ENCODE assay signal across 8 cellular contexts in the genomic region with DNA sequence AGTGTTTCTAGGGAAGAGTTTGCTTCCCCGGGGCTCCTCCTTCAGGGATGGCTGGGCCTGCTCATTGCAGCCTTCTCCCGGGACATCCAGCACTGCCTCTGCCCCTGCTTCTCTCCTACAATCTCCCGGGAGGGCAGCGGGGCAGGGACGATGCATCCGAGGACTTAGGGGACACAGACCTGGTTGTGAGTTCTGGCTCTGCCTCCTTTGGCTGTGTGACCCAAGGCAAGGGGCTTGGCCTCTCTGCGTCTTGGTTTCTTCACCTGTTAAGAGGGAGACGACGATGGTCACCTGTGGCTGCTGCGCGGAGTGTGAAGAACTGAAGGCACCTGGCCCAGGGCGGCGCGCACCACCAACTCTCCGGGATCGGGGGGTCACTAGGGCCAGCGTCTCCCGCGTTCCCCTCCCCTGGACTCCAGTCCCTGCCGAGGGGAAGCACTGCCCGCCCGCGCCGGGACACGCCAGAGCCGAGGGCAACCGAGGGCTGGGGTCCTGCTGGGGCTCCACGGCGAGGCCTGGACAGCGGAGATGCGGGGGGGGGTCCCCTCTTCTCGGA. TPM values are rescaled to one million over a fixed set of nuclear protein-coding genes. Genes with fewer than 3 reads are reported as not detected.
DNase-seq lines count a peak whose midpoint lies in the region; ATAC-seq, FAIRE-seq and TF ChIP-seq lines count a peak whose summit lies in the region.

No MANE protein-coding gene starts in this region.

- H3K9me3 ChIP-seq in HEK293 (ENCODE audit: control insufficient read depth, insufficient read depth, low read depth, low read length) (no peaks in the 10 kb centered on the region), K562 (replicated peaks; ENCODE audit: control insufficient read depth, insufficient read depth, low read depth, low read length) (no peaks in the 10 kb centered on the region), upper lobe of right lung (no peaks in the 10 kb centered on the region)

- H3K4me3 ChIP-seq in AG04449 (ENCODE audit: low read depth, low read length), result peak overlapping the region; percentile 56
- H3K4me3 ChIP-seq in HEK293 (ENCODE audit: low read depth, low read length), result peak overlapping the region; percentile 35
- peak overlapping the region; percentile 23 for H3K4me3 ChIP-seq in K562
- H3K4me3 ChIP-seq in lower leg skin (ENCODE audit: low read depth, poor library complexity, severe bottlenecking), result peak overlapping the region; percentile 56
- peak overlapping the region; percentile 67 for H3K4me3 ChIP-seq in upper lobe of right lung

- DNase-seq in AG04449 (ENCODE audit: low read depth, low spot score), result no peak
- DNase-seq in K562 (ENCODE audit: extremely low read depth in 1 of 4, low spot score in 3 of 4), result peak in 1 of 4 experiments; percentile 4
- DNase-seq in lower leg skin (ENCODE audit: low spot score in 2 of 2), result no peak
- no peak for DNase-seq in upper lobe of right lung
- no peak for DNase-seq in SKM-1 treated with dmso at 0.1 percent for 144 hours (lab: John Stamatoyannopoulos, UW; ENCODE audit: unreplicated experiment)
- DNase-seq in SK-N-DZ (ENCODE audit: low spot score), result no peak

- H3K9me1 ChIP-seq in K562 (ENCODE audit: control insufficient read depth, insufficient read depth, low read length), result peaks cover 5% of the 10 kb centered on the region

- H3K9ac ChIP-seq in K562 (ENCODE audit: insufficient read depth in 1 of 2, low read depth in 2 of 2, low read length in 2 of 2), result peak overlapping the region in 1 of 2 experiments; percentile 82; a peak in 2 of 4 replicates

- no peaks in the 10 kb centered on the region; the same call in none of the 2 replicates for H4K20me1 ChIP-seq in K562 (replicated peaks; ENCODE audit: control insufficient read depth, insufficient read depth, low read length)

- in situ Hi-C loops in K562 (cut with MboI), result no loop called here

- TF ChIP-seq POLR2A in K562 (conservative IDR thresholded peaks at IDR 0.05) (no peak), lower leg skin (IDR thresholded peaks at IDR 0.05) (no peak)

- no peaks in the 10 kb centered on the region; the same call in 1 of the 2 replicates for H3K4me1 ChIP-seq in HEK293 (ENCODE audit: control insufficient read depth, insufficient read depth, low read length)
- peaks cover 26 to 32% of the 10 kb centered on the region in 2 experiments for H3K4me1 ChIP-seq in K562 (replicated peaks in 1 of 2; ENCODE audit: control insufficient read depth in 2 of 2, insufficient read depth in 2 of 2, low read length in 2 of 2)
- peaks cover 17% of the 10 kb centered on the region for H3K4me1 ChIP-seq in upper lobe of right lung

- CTCF ChIA-PET in AG04449 (lab: Yijun Ruan, JAX) (no interaction called here), HEK293 (lab: Yijun Ruan, JAX) (no interaction called here), K562 (lab: Yijun Ruan, JAX; ENCODE audit: low intra/inter-chr PET ratio) (no interaction called here)

- intact Hi-C loops in K562 (cut with micrococcal nuclease), result no loop called here
- intact Hi-C loops in lower leg skin (cut with DNase I; ENCODE audit: low total_unique reads), result no loop called here
- intact Hi-C loops in upper lobe of right lung (cut with DNase I), result no loop called here

- H2AFZ ChIP-seq in K562 (ENCODE audit: low read depth, low read length), result peak overlapping the region; percentile 66; the same call in 1 of the 2 replicates

- H3K4me2 ChIP-seq in K562 (ENCODE audit: insufficient read depth, low read length), result peak overlapping the region; percentile 44

- no peaks in the 10 kb centered on the region for H3K79me2 ChIP-seq in K562 (ENCODE audit: control insufficient read depth, insufficient read depth, low read length)

- H3K27me3 ChIP-seq in K562 (ENCODE audit: control insufficient read depth in 2 of 2, insufficient read depth in 2 of 2, low read length in 2 of 2) (peaks cover 14 to 30% of the 10 kb centered on the region in 2 experiments; a peak in 4 of 5 replicates), upper lobe of right lung (no peaks in the 10 kb centered on the region)

- H3K27ac ChIP-seq in HEK293 (ENCODE audit: extremely low read depth, low read depth, low read length), result no peak overlapping the region
- no peak overlapping the region for H3K27ac ChIP-seq in K562 (ENCODE audit: extremely low read depth, low read depth, low read length)
- H3K27ac ChIP-seq in upper lobe of right lung, result peak overlapping the region; percentile 71

- TF ChIP-seq RAD21 in K562 (CRISPR knock-in tag; conservative IDR thresholded peaks at IDR 0.05 in 1 of 2, IDR thresholded peaks at IDR 0.05 in 1 of 2), result no peak

- POLR2A ChIA-PET in AG04449 (lab: Yijun Ruan, JAX) (no interaction called here), HEK293 (lab: Yijun Ruan, JAX) (no interaction called here), K562 (lab: Yijun Ruan, JAX) (no interaction called here)

- H3K36me3 ChIP-seq in HEK293 (ENCODE audit: control insufficient read depth in 2 of 2, insufficient read depth in 1 of 2, low read length in 2 of 2), result no peaks in the 10 kb centered on the region
- H3K36me3 ChIP-seq in K562 (ENCODE audit: control insufficient read depth, insufficient read depth, low read length), result no peaks in the 10 kb centered on the region
- no peaks in the 10 kb centered on the region for H3K36me3 ChIP-seq in upper lobe of right lung

- no peak for FAIRE-seq in K562 (lab: Jason Lieb, UNC)

- WGBS in K562 (ENCODE audit: insufficient coverage, low coverage, missing lambda C conversion rate), result 31% methylated on average over 21 of the region's 32 CpGs
- 11 to 26% methylated on average over 7 to 32 of the region's 32 CpGs for WGBS in lower leg skin, 2 donors

- BruUV-seq in K562 (replicated peaks; lab: Mats Ljungman, UMichigan), result no TSS peak

- peak; percentile 9 for ATAC-seq in K562
- ATAC-seq in upper lobe of right lung, result peak; percentile 25
- no peak for ATAC-seq in GM19328 (IDR thresholded peaks at IDR 0.05; ENCODE audit: unreplicated experiment)

- no peak for TF ChIP-seq CTCF in AG04449 (IDR thresholded peaks at IDR 0.05; ENCODE audit: insufficient read depth, low read length, missing control alignments)
- TF ChIP-seq CTCF in HEK293 (tag by site-specific recombination; IDR thresholded peaks at IDR 0.05), result no peak
- TF ChIP-seq CTCF in K562 (IDR thresholded peaks at IDR 0.05 in 2 of 3, conservative IDR thresholded peaks at IDR 0.05 in 1 of 3; ENCODE audit: insufficient read depth in 2 of 3, low read depth in 1 of 3, low read length in 3 of 3), result no peak
- TF ChIP-seq CTCF in lower leg skin (IDR thresholded peaks at IDR 0.05), result no peak
- TF ChIP-seq CTCF in upper lobe of right lung (IDR thresholded peaks at IDR 0.05), result no peak

- no peak for TF ChIP-seq EP300 in K562 (IDR thresholded peaks at IDR 0.05; ENCODE audit: low read length)

TF ChIP-seq in HEK293, 187 proteins besides CTCF, POLR2A, EP300 and RAD21 (continues in another document):
- TF ChIP-seq ZNF768 (tag by site-specific recombination; IDR thresholded peaks at IDR 0.05), result peak; percentile 40; the same call in 1 of the 2 replicates

RNA-seq across cellular contexts. Expression of a gene that starts 0.4 kb away (rescaled TPM):
- 0.93 and 3.1 TPM in 2 replicates for total RNA-seq in K562 (2011; cell fraction: chromatin; rRNA removed; ENCODE audit: low replicate concordance)
- total RNA-seq in K562 (2011; cell fraction: nucleolus; rRNA removed), result 0.92 and 1.3 TPM in 2 replicates
- total RNA-seq in K562 (2011; cell fraction: nucleoplasm; rRNA removed), result 1.0 and 1.2 TPM in 2 replicates
- total RNA-seq in K562 (2014; rRNA removed) (0.50 and 1.4 TPM in 2 replicates), K562 (2014; rRNA removed; fragmentation: Illumina TruSeq; extraction: Trizol) (0.61 and 0.91 TPM in 2 replicates), K562 (2015; rRNA removed; fragmentation: Illumina TruSeq; extraction: Trizol) (1.0 and 1.6 TPM in 2 replicates), K562 (2021) (0.87 and 1.4 TPM in 2 replicates), lower leg skin (1 to 10 TPM; 2.2 to 3.5 (median 3.3) TPM), upper lobe of right lung (21.3 TPM)
- polyA plus RNA-seq in K562 (2011; rRNA removed) (0.25 and 4.6 TPM in 2 replicates), K562 (2014; fragmentation: Illumina TruSeq; extraction: Trizol) (1.4 and 1.8 TPM in 2 replicates), K562 (2014; fragmentation: Nextera tagmentation; extraction: Ambion mirVana) (under 1 TPM; 0.21 to 0.24 TPM), K562 (2014; rRNA removed) (0.74 and 0.90 TPM in 2 replicates)
- 0.55 and 3.7 TPM in 2 replicates for polyA plus RNA-seq in K562 (2011; cell fraction: cytosol; rRNA removed)
- polyA plus RNA-seq in K562 (2011; cell fraction: nucleus; rRNA removed), result 0.54 and 2.5 TPM in 2 replicates
- 2.4 and 6.2 TPM in 2 replicates for polyA plus RNA-seq in K562 (2012)
- polyA minus RNA-seq in K562 (2011; rRNA and poly(A)+ RNA removed), result 0.42 and 2.5 TPM in 2 replicates
- 1.2 TPM in 1 of 2 replicates, not detected in the other for polyA minus RNA-seq in K562 (2011; cell fraction: cytosol; rRNA and poly(A)+ RNA removed)
- polyA minus RNA-seq in K562 (2011; cell fraction: nucleus; rRNA and poly(A)+ RNA removed), result 0.27 and 0.89 TPM in 2 replicates
- polyA plus RNA-seq in SK-N-DZ (2014; cell fraction: cytosol; rRNA removed), result 3.1 and 4.6 TPM in 2 replicates
- 2.0 and 2.1 TPM in 2 replicates for polyA plus RNA-seq in SK-N-DZ (2014; cell fraction: nucleus; rRNA removed)

RNA-seq across cellular contexts. Expression of a gene that starts 54.2 kb away (rescaled TPM):
- total RNA-seq in K562 (2011; cell fraction: chromatin; rRNA removed; ENCODE audit: low replicate concordance), result 91.4 and 203 TPM in 2 replicates
- 57.5 and 69.1 TPM in 2 replicates for total RNA-seq in K562 (2011; cell fraction: nucleolus; rRNA removed)
- 128 and 212 TPM in 2 replicates for total RNA-seq in K562 (2011; cell fraction: nucleoplasm; rRNA removed)
- 153 and 181 TPM in 2 replicates for total RNA-seq in K562 (2014; rRNA removed)
- total RNA-seq in K562 (2014; rRNA removed; fragmentation: Illumina TruSeq; extraction: Trizol), result 203 and 241 TPM in 2 replicates
- total RNA-seq in K562 (2015; rRNA removed; fragmentation: Illumina TruSeq; extraction: Trizol), result 182 and 195 TPM in 2 replicates
- total RNA-seq in K562 (2021), result 178 and 197 TPM in 2 replicates
- 223 and 280 TPM in 2 replicates for polyA plus RNA-seq in K562 (2011; rRNA removed)
- 55.3 and 113 TPM in 2 replicates for polyA plus RNA-seq in K562 (2011; cell fraction: cytosol; rRNA removed)
- polyA plus RNA-seq in K562 (2011; cell fraction: nucleus; rRNA removed), result 73.0 and 117 TPM in 2 replicates
- polyA plus RNA-seq in K562 (2012), result 169 and 223 TPM in 2 replicates
- polyA plus RNA-seq in K562 (2014; fragmentation: Illumina TruSeq; extraction: Trizol), result 247 and 286 TPM in 2 replicates
- polyA plus RNA-seq in K562 (2014; fragmentation: Nextera tagmentation; extraction: Ambion mirVana), result 10 to 100 TPM; 67.4 to 76.3 TPM
- polyA plus RNA-seq in K562 (2014; rRNA removed), result 184 and 189 TPM in 2 replicates
- polyA minus RNA-seq in K562 (2011; rRNA and poly(A)+ RNA removed), result 168 and 213 TPM in 2 replicates
- 76.7 and 92.6 TPM in 2 replicates for polyA minus RNA-seq in K562 (2011; cell fraction: cytosol; rRNA and poly(A)+ RNA removed)
- 44.8 and 82.3 TPM in 2 replicates for polyA minus RNA-seq in K562 (2011; cell fraction: nucleus; rRNA and poly(A)+ RNA removed)
- 10 to 100 TPM; 90.1 to 97.4 (median 91.3) TPM for total RNA-seq in lower leg skin
- 90.6 TPM for total RNA-seq in upper lobe of right lung
- polyA plus RNA-seq in SK-N-DZ (2014; cell fraction: cytosol; rRNA removed), result 171 and 190 TPM in 2 replicates
- polyA plus RNA-seq in SK-N-DZ (2014; cell fraction: nucleus; rRNA removed), result 202 and 280 TPM in 2 replicates
